ENCODE assay signal across 9 cellular contexts in the genomic region with DNA sequence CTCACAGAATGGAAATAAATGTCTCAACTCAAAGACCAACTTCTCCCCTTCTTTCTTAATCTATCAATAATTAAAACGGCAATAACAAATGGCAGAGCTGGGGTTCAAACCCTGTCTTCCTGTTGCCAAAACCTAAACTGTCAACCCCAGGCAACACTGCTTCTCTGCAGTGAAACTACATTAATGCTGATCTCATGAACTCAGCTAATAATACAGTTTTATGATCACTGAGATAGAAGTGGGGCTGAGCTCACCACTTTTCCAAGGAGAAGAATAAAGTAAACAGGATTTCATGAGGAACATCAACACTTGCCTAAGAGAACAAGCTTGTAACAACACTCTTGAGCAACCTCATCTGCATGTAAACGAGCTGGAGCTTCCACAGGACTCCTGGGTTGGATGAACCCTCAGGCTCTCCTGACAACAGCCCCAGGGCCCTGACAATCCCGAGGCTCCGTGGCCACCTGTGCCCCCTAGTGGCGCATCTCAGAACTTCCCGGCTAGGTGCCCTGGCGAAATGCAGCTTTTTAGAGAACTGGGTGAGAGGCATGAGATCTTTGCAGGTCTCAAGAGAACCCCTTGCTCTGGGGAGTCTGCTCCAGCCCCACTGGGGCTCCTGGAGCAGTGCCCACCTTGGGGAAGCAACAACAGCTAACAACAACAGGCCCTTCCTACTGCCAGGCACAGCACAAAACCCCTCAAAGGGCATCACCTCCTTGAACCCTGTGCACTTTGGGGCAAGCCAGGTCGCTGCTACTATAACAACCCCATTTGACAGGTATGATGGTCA.
A peak's percentile ranks its signal among the peaks of the same experiment; 100 is the strongest.
DNase-seq lines count a peak whose midpoint lies in the region; ATAC-seq, FAIRE-seq and TF ChIP-seq lines count a peak whose summit lies in the region.
"Had no signal": no experiment of that assay in that cellular context is flagged by ENCODE, and none has a peak within 500 bp of the region (broad histone marks: within the 10 kb centered on the region; RNA-seq: fewer than 3 reads in every experiment).

No MANE protein-coding gene starts in this region.

- 21% methylated on average over 8 of the region's 8 CpGs for WGBS in A549 (ENCODE audit: missing lambda C conversion rate)

- H3K4me2 ChIP-seq in A549: no peak overlapping the region

- H3K9me3 ChIP-seq in A549: no peaks in the 10 kb centered on the region

- H3K9me3 Mint-ChIP-seq in naive B cell: no peaks in the 10 kb centered on the region
- H3K9me3 Mint-ChIP-seq: stimulated activated naive CD8-positive, alpha-beta T cell treated with anti-CD3 and anti-CD28 coated beads, Interleukin-15, Interleukin-2, amounts not matched to agents 100 ng/mL and 50 ng/mL, for 24 hours had no signal

- peaks cover 13 to 22% (median 17%) of the 10 kb centered on the region in 3 donors for H3K4me1 Mint-ChIP-seq in naive B cell

- no peak overlapping the region for H3K27ac ChIP-seq in A549

- TF ChIP-seq RAD21 in A549 (conservative IDR thresholded peaks at IDR 0.05 in 1 of 2, IDR thresholded peaks at IDR 0.05 in 1 of 2): peak; percentile 73 to 79

- TF ChIP-seq CTCF in A549 (IDR thresholded peaks at IDR 0.05) (peak; percentile 79), GM13977 (IDR thresholded peaks at IDR 0.05; ENCODE audit: extremely low read depth, insufficient read depth, missing control alignments) (peak; percentile 99), epithelial cell of esophagus (IDR thresholded peaks at IDR 0.05; ENCODE audit: insufficient read depth, low read depth, low read length, missing control alignments) (peak; percentile 89)

- peaks cover 14% of the 10 kb centered on the region for H3K4me1 ChIP-seq in A549

- POLR2A ChIA-PET in A549 (lab: Yijun Ruan, JAX): interaction anchor here (0.8 kb wide), 1 partner anchor 10 kb away, joined by 3 read pairs; no protein-coding TSS in a partner anchor

- no peaks in the 10 kb centered on the region for H3K27me3 Mint-ChIP-seq in naive B cell
- H3K27me3 Mint-ChIP-seq: stimulated activated naive CD8-positive, alpha-beta T cell treated with anti-CD3 and anti-CD28 coated beads, Interleukin-15, Interleukin-2, amounts not matched to agents 100 ng/mL and 50 ng/mL, for 24 hours had no signal

- H3K36me3 Mint-ChIP-seq in naive B cell: no peaks in the 10 kb centered on the region

- peak overlapping the region in 2 of 8 donors; percentile 12 to 40 for H3K4me3 Mint-ChIP-seq in naive B cell
- H3K4me3 Mint-ChIP-seq: stimulated activated naive CD8-positive, alpha-beta T cell treated with anti-CD3 and anti-CD28 coated beads, Interleukin-15, Interleukin-2, amounts not matched to agents 100 ng/mL and 50 ng/mL, for 24 hours had no signal

- DNase-seq in A549 (ENCODE audit: low read depth in 1 of 2, low spot score in 1 of 2): peak; percentile 55 to 91
- peak; percentile 87 for DNase-seq in GM13977 (ENCODE audit: low spot score)
- peak; percentile 52 for DNase-seq in NOMO-1 treated with DMSO at 0.1 percent for 48 hours (lab: John Stamatoyannopoulos, UW; ENCODE audit: unreplicated experiment)
- peak; percentile 77 for DNase-seq in activated CD8-positive, alpha-beta memory T cell treated with anti-CD3 and anti-CD28 coated beads, Interleukin-2, amount 50 U/mL, for 4 hours
- DNase-seq in epithelial cell of esophagus (ENCODE audit: low read depth): peak; percentile 50
- peak; percentile 70 for DNase-seq in naive B cell
- peak; percentile 45 to 49 for DNase-seq in stimulated activated CD8-positive, alpha-beta memory T cell treated with anti-CD3 and anti-CD28 coated beads, Interleukin-7, amount 100 ng/mL, for 4 hours (ENCODE audit: low read depth in 2 of 2)

- CTCF ChIA-PET in A549 (lab: Yijun Ruan, JAX): interaction anchor here (0.7 to 11.4 kb wide), 55 partner anchors 7 to 528 kb away, joined by 3 to 265 read pairs (median 5); no protein-coding TSS in a partner anchor

- in situ Hi-C loops in GM13977 (cut with MboI; ENCODE audit: low pct_unique_long_range_greater_than_20kb, low sequenced_read_pairs, unreplicated experiment): no loop called here

- ATAC-seq in A549 (peak; percentile 79 to 90), HG03159 (IDR thresholded peaks at IDR 0.05; ENCODE audit: unreplicated experiment) (peak; percentile 70), naive B cell (ENCODE audit: low read depth in 2 of 2) (peak; percentile 90 to 92)

- no peak for TF ChIP-seq EP300 in A549 (IDR thresholded peaks at IDR 0.05)

- no peak for FAIRE-seq in A549 (lab: Jason Lieb, UNC)

- H3K27ac Mint-ChIP-seq in naive B cell: peak overlapping the region in 5 of 6 donors; percentile 44 to 93 (median 80)
- H3K27ac Mint-ChIP-seq: stimulated activated naive CD8-positive, alpha-beta T cell treated with anti-CD3 and anti-CD28 coated beads, Interleukin-15, Interleukin-2, amounts not matched to agents 100 ng/mL and 50 ng/mL, for 24 hours had no signal

- H3K4me3 ChIP-seq in A549: no peak overlapping the region
- H3K4me3 ChIP-seq in epithelial cell of esophagus (ENCODE audit: low read length): no peak overlapping the region

- no peak for TF ChIP-seq POLR2A in A549 (IDR thresholded peaks at IDR 0.05; ENCODE audit: low read length)

TF ChIP-seq in A549, 52 proteins besides CTCF, POLR2A, EP300 and RAD21:
- TF ChIP-seq PHF8 (IDR thresholded peaks at IDR 0.05; ENCODE audit: borderline replicate concordance, low read depth) (no peak), ZNF302 (CRISPR knock-in tag; IDR thresholded peaks at IDR 0.05) (no peak), BHLHE40 (IDR thresholded peaks at IDR 0.05; ENCODE audit: low read depth, low read length) (no peak), FOSL2 (IDR thresholded peaks at IDR 0.05) (no peak), FOSL2 (CRISPR knock-in tag; IDR thresholded peaks at IDR 0.05) (no peak), RFX5 (IDR thresholded peaks at IDR 0.05) (no peak), HEYL (CRISPR knock-in tag; IDR thresholded peaks at IDR 0.05) (no peak), SREBF2 (IDR thresholded peaks at IDR 0.05) (no peak), SMC3 (IDR thresholded peaks at IDR 0.05) (peak; percentile 68)
TF ChIP-seq in A549: peak in this region for 1.
